In the genomic region with DNA sequence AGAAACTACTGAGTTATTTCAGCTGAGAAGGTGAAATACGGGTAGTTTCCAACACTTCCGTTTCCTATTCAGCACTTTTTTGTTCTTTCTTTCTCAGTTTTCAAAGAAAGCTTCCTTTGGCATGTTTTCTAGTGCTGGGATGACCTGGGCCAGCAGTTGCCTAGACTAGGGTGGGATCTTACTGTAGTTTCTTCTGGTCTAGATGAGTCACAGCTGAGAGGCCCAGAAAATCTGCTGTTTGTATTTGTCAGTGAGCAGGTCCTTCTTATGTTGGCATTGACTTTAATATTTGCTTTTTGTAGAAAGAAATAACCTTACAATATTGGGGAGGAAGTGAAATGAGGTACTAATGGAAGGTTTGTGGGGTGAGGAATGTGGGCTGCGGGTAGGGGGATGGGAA, we compare ENCODE assay signal across 17 cellular contexts. TPM values are rescaled to one million over a fixed set of nuclear protein-coding genes. Genes with fewer than 3 reads are reported as not detected.
DNase-seq lines count a peak whose midpoint lies in the region; ATAC-seq and TF ChIP-seq lines count a peak whose summit lies in the region.
"Had no signal": no experiment of that assay in that cellular context is flagged by ENCODE, and none has a peak within 500 bp of the region (broad histone marks: within the 10 kb centered on the region; RNA-seq: fewer than 3 reads in every experiment).

No MANE protein-coding gene starts in this region.

- no peak overlapping the region for H3K9ac ChIP-seq in IMR-90 (ENCODE audit: low read depth, low read length)

- H3K27ac Mint-ChIP-seq in central memory CD8-positive, alpha-beta T cell (ENCODE audit: low read depth), result peak overlapping the region; percentile 42
- H3K27ac Mint-ChIP-seq in stimulated activated naive B cell treated with anti-CD40 and anti-IgM and Interleukin-4, amounts not matched to agents 10 μg/mL and 1 μg/mL and 100 μg/mL, for 72 hours, result no peak overlapping the region
- H3K27ac Mint-ChIP-seq: activated CD8-positive, alpha-beta T cell treated with anti-CD3 and anti-CD28 coated beads, Interleukin-2, amount 10 ng/mL, durations not matched to agents 7 days and 5 days; stimulated activated naive CD8-positive, alpha-beta T cell treated with anti-CD3 and anti-CD28 coated beads, Interleukin-15, Interleukin-2, amounts not matched to agents 100 ng/mL and 50 ng/mL, for 24 hours had no signal

- no peak overlapping the region for H3K4me3 Mint-ChIP-seq in central memory CD8-positive, alpha-beta T cell
- no peak overlapping the region for H3K4me3 Mint-ChIP-seq in stimulated activated naive B cell treated with anti-CD40 and anti-IgM and Interleukin-4, amounts not matched to agents 10 μg/mL and 1 μg/mL and 100 μg/mL, for 72 hours
- H3K4me3 Mint-ChIP-seq: activated CD8-positive, alpha-beta T cell treated with anti-CD3 and anti-CD28 coated beads, Interleukin-2, amount 10 ng/mL, durations not matched to agents 7 days and 5 days; stimulated activated naive CD8-positive, alpha-beta T cell treated with anti-CD3 and anti-CD28 coated beads, Interleukin-15, Interleukin-2, amounts not matched to agents 100 ng/mL and 50 ng/mL, for 24 hours had no signal

- H4K8ac ChIP-seq in IMR-90 (ENCODE audit: low read depth in 2 of 2, low read length in 2 of 2), result no peak overlapping the region

- TF ChIP-seq POLR2A in IMR-90 (IDR thresholded peaks at IDR 0.05; ENCODE audit: low read depth, low read length), result no peak

- no peak overlapping the region for H2AK9ac ChIP-seq in IMR-90 (replicated peaks; ENCODE audit: low read depth, low read length, poor library complexity)

- peaks cover 3% of the 10 kb centered on the region for H3K36me3 Mint-ChIP-seq in central memory CD8-positive, alpha-beta T cell (ENCODE audit: insufficient read depth)
- no peaks in the 10 kb centered on the region for H3K36me3 Mint-ChIP-seq in stimulated activated naive B cell treated with anti-CD40 and anti-IgM and Interleukin-4, amounts not matched to agents 10 μg/mL and 1 μg/mL and 100 μg/mL, for 72 hours

- no peak overlapping the region for H2AFZ ChIP-seq in IMR-90 (replicated peaks; ENCODE audit: low read length, poor library complexity)

- no peak overlapping the region for H4K91ac ChIP-seq in IMR-90 (ENCODE audit: insufficient read depth, low read depth, low read length)

- no peak for TF ChIP-seq CTCF in IMR-90 (conservative IDR thresholded peaks at IDR 0.05; ENCODE audit: low read depth, low read length)
- TF ChIP-seq CTCF in lower lobe of right lung (IDR thresholded peaks at IDR 0.05), result no peak

- intact Hi-C loops in IMR-90 (cut with micrococcal nuclease) (no loop called here), lower lobe of right lung (cut with DNase I) (no loop called here)

- no peak overlapping the region for H3K4ac ChIP-seq in IMR-90 (ENCODE audit: low read depth, low read length)

- H3K9me3 ChIP-seq in IMR-90 (ENCODE audit: control insufficient read depth, insufficient read depth, low read length) (no peaks in the 10 kb centered on the region), lower lobe of right lung (no peaks in the 10 kb centered on the region)
- H3K9me3 ChIP-seq: ovary, Peyer's patch, spleen had no signal

- no peak overlapping the region for H3K56ac ChIP-seq in IMR-90 (ENCODE audit: extremely low read depth, insufficient read depth, low read length)

- no peak overlapping the region for H2BK15ac ChIP-seq in IMR-90 (ENCODE audit: low read depth, low read length)

- H2BK120ac ChIP-seq in IMR-90 (ENCODE audit: low read depth, low read length), result no peak overlapping the region

- no peak overlapping the region for H2BK20ac ChIP-seq in IMR-90 (ENCODE audit: low read depth, low read length)

- no peak overlapping the region for H3K4me2 ChIP-seq in IMR-90 (ENCODE audit: low read depth, low read length)

- H3K23ac ChIP-seq in IMR-90 (ENCODE audit: low read depth, low read length), result no peak overlapping the region

- no peak overlapping the region for H3K18ac ChIP-seq in IMR-90 (ENCODE audit: low read depth, low read length)

- H3K27me3 ChIP-seq in IMR-90 (ENCODE audit: control insufficient read depth, insufficient read depth, low read length) (0 out of 2 replicates have a peak, but pooled peaks cover 4% of the 10 kb centered on the region), lower lobe of right lung (ENCODE audit: low read depth) (no peaks in the 10 kb centered on the region)
- H3K27me3 ChIP-seq: ovary, Peyer's patch, spleen had no signal

- H3K4me1 ChIP-seq in IMR-90 (ENCODE audit: control insufficient read depth, insufficient read depth, low read length) (peaks cover 11% of the 10 kb centered on the region), lower lobe of right lung (peaks cover 37% of the 10 kb centered on the region)

- H3K27me3 Mint-ChIP-seq in central memory CD8-positive, alpha-beta T cell, result no peaks in the 10 kb centered on the region
- no peaks in the 10 kb centered on the region for H3K27me3 Mint-ChIP-seq in stimulated activated naive B cell treated with anti-CD40 and anti-IgM and Interleukin-4, amounts not matched to agents 10 μg/mL and 1 μg/mL and 100 μg/mL, for 72 hours

- no CpG with 5 or more reads among the region's 3 CpGs for WGBS in IMR-90 (ENCODE audit: extremely low coverage in 2 of 2, insufficient read length in 1 of 2), 2 experiments

- no peaks in the 10 kb centered on the region for H3K36me3 ChIP-seq in IMR-90 (ENCODE audit: control insufficient read depth, insufficient read depth, low read length)
- no peaks in the 10 kb centered on the region for H3K36me3 ChIP-seq in lower lobe of right lung
- H3K36me3 ChIP-seq: ovary, spleen had no signal

- no peak overlapping the region for H2BK5ac ChIP-seq in IMR-90 (ENCODE audit: low read depth, low read length, poor library complexity, severe bottlenecking)

- H4K5ac ChIP-seq in IMR-90 (ENCODE audit: low read depth, low read length), result no peak overlapping the region

- no TSS peak for BruUV-seq in IMR-90 (replicated peaks; lab: Mats Ljungman, UMichigan)

- TF ChIP-seq RAD21 in IMR-90 (IDR thresholded peaks at IDR 0.05; ENCODE audit: low read length), result no peak

- H3K27ac ChIP-seq in IMR-90 (ENCODE audit: insufficient read depth, low read length), result no peak overlapping the region
- peak overlapping the region; percentile 42 for H3K27ac ChIP-seq in lower lobe of right lung
- H3K27ac ChIP-seq: C4-2B, HL-60, ovary, Peyer's patch, spleen had no signal

- peaks cover 11% of the 10 kb centered on the region in 2 experiments; a peak in 2 of 4 replicates for H3K79me1 ChIP-seq in IMR-90 (ENCODE audit: low read depth in 1 of 2, low read length in 2 of 2)

- no peak overlapping the region for H3K14ac ChIP-seq in IMR-90 (replicated peaks; ENCODE audit: low read depth, low read length)

- H3K9me3 Mint-ChIP-seq in central memory CD8-positive, alpha-beta T cell, result no peaks in the 10 kb centered on the region
- no peaks in the 10 kb centered on the region for H3K9me3 Mint-ChIP-seq in stimulated activated naive B cell treated with anti-CD40 and anti-IgM and Interleukin-4, amounts not matched to agents 10 μg/mL and 1 μg/mL and 100 μg/mL, for 72 hours
- H3K9me3 Mint-ChIP-seq: stimulated activated naive CD8-positive, alpha-beta T cell treated with anti-CD3 and anti-CD28 coated beads, Interleukin-15, Interleukin-2, amounts not matched to agents 100 ng/mL and 50 ng/mL, for 24 hours had no signal

- DNase-seq in IMR-90, result peak; percentile 45
- DNase-seq in central memory CD8-positive, alpha-beta T cell (ENCODE audit: low spot score in 2 of 2), result no peak
- DNase-seq in lower lobe of right lung, result no peak
- DNase-seq in stimulated activated naive B cell treated with anti-CD40 and anti-IgM and Interleukin-4, amounts not matched to agents 10 μg/mL and 1 μg/mL and 100 μg/mL, for 72 hours, result no peak
- no peak for DNase-seq in NCI-H2107 treated with DMSO at 0.1 percent for 48 hours (lab: John Stamatoyannopoulos, UW; ENCODE audit: unreplicated experiment)
- DNase-seq: activated CD8-positive, alpha-beta T cell treated with anti-CD3 and anti-CD28 coated beads, Interleukin-2, amount 10 ng/mL, durations not matched to agents 7 days and 5 days; anterior cingulate cortex; DMS79 treated with DMSO at 0.1 percent for 48 hours; NCI-H1694; ovary; Peyer's patch; spleen had no signal

- H3K9me1 ChIP-seq in IMR-90 (ENCODE audit: insufficient read depth, low read length), result no peaks in the 10 kb centered on the region

- dilution Hi-C loops in IMR-90 (cut with HindIII; ENCODE audit: low sequenced_read_pairs, unreplicated experiment), result no loop called here

- H3K4me3 ChIP-seq in IMR-90 (ENCODE audit: insufficient read depth, low read depth, low read length) (no peak overlapping the region), lower lobe of right lung (peak overlapping the region; percentile 6)
- H3K4me3 ChIP-seq: ovary, Peyer's patch, spleen had no signal

- no peak overlapping the region for H2AK5ac ChIP-seq in IMR-90 (ENCODE audit: low read depth, low read length)

- peaks cover 48% of the 10 kb centered on the region for H3K4me1 Mint-ChIP-seq in central memory CD8-positive, alpha-beta T cell
- peaks cover 9 to 15% of the 10 kb centered on the region in 2 donors for H3K4me1 Mint-ChIP-seq in stimulated activated naive B cell treated with anti-CD40 and anti-IgM and Interleukin-4, amounts not matched to agents 10 μg/mL and 1 μg/mL and 100 μg/mL, for 72 hours

- POLR2A ChIA-PET in IMR-90 (lab: Charles Lee; ENCODE audit: unreplicated experiment), result no interaction called here

- peaks cover 18% of the 10 kb centered on the region for H4K20me1 ChIP-seq in IMR-90 (ENCODE audit: insufficient read depth, low read length)

- CTCF ChIA-PET in IMR-90 (lab: Yijun Ruan, JAX), result no interaction called here

- in situ Hi-C loops in IMR-90 (cut with MboI; ENCODE audit: low sequenced_read_pairs), result no loop called here

- ATAC-seq in IMR-90 (ENCODE audit: low read depth) (peak; percentile 32), lower lobe of right lung (peak in 1 of 2 donors; percentile 67), GM21515 (IDR thresholded peaks at IDR 0.05; ENCODE audit: unreplicated experiment) (no peak), GM21447 (IDR thresholded peaks at IDR 0.05; ENCODE audit: unreplicated experiment) (no peak)
- no peak for ATAC-seq in central memory CD8-positive, alpha-beta T cell (replicated peaks; ENCODE audit: extremely low read depth, poor library complexity, severe bottlenecking)
- peak; percentile 36 to 45 for ATAC-seq in stimulated activated naive B cell treated with anti-CD40 and anti-IgM and Interleukin-4, amounts not matched to agents 10 μg/mL and 1 μg/mL and 100 μg/mL, for 72 hours (replicated peaks)
- ATAC-seq: activated CD8-positive, alpha-beta T cell treated with anti-CD3 and anti-CD28 coated beads, Interleukin-2, amount 10 ng/mL, durations not matched to agents 7 days and 5 days had no signal

RNA-seq across cellular contexts. Expression of a gene that starts 22.2 kb away (rescaled TPM):
- total RNA-seq in IMR-90 (2012; rRNA removed), result 9.9 and 15.8 TPM in 2 replicates
- 5.9 and 6.4 TPM in 2 replicates for polyA plus RNA-seq in IMR-90 (2012; rRNA removed)
- 0.59 and 0.69 TPM in 2 replicates for polyA plus RNA-seq in IMR-90 (2012; cell fraction: cytosol; rRNA removed)
- polyA plus RNA-seq in IMR-90 (2012; cell fraction: nucleus; rRNA removed; ENCODE audit: low replicate concordance), result 0.55 and 3.0 TPM in 2 replicates
- 70.8 TPM for total RNA-seq in lower lobe of right lung

Comparison
In these comparisons a context has a peak if more than half of its experiments do, and no peak if none do; other contexts are left out.
1. ATAC-seq: peak in IMR-90 (single experiment) and stimulated activated naive B cell treated with anti-CD40 and anti-IgM and Interleukin-4, amounts not matched to agents 10 μg/mL and 1 μg/mL and 100 μg/mL, for 72 hours (2 of 2); none in central memory CD8-positive, alpha-beta T cell (single experiment), GM21515 (single experiment) and GM21447 (single experiment).